1 cellular context compared by ENCODE assay signal in genomic region chr7:135204271-135204872, GRCh38.
TF ChIP-seq lines count a peak whose summit lies in the region.

No MANE protein-coding gene starts in this region.

TF ChIP-seq in IMR-90, 13 proteins besides CTCF, POLR2A, EP300 and RAD21:
- TF ChIP-seq ELK1 (IDR thresholded peaks at IDR 0.05; ENCODE audit: borderline replicate concordance, low read depth, low read length): no peak
- TF ChIP-seq RCOR1 (IDR thresholded peaks at IDR 0.05; ENCODE audit: insufficient replicate concordance, low read length): no peak
- TF ChIP-seq NFE2L2 (IDR thresholded peaks at IDR 0.05; ENCODE audit: low read depth, low read length): 0 out of 2 replicates have a peak, but pooled peaks have one; percentile 17
- no peak for TF ChIP-seq CHD1 (IDR thresholded peaks at IDR 0.05; ENCODE audit: low read depth, low read length)
- TF ChIP-seq BHLHE40 (IDR thresholded peaks at IDR 0.05; ENCODE audit: low read depth, low read length): peak; percentile 39; the same call in 1 of the 2 replicates
- TF ChIP-seq USF2 (IDR thresholded peaks at IDR 0.05; ENCODE audit: low read depth, low read length): peak; percentile 92
- TF ChIP-seq RFX5 (IDR thresholded peaks at IDR 0.05; ENCODE audit: low read depth, low read length): no peak
- no peak for TF ChIP-seq MXI1 (IDR thresholded peaks at IDR 0.05; ENCODE audit: borderline replicate concordance, low read depth, low read length)
- no peak for TF ChIP-seq FOS (IDR thresholded peaks at IDR 0.05; ENCODE audit: low read depth, low read length)
- 0 out of 2 replicates have a peak, but pooled peaks have one; percentile 22 for TF ChIP-seq MAZ (IDR thresholded peaks at IDR 0.05; ENCODE audit: borderline replicate concordance, low read depth, low read length)
- TF ChIP-seq SMC3 (IDR thresholded peaks at IDR 0.05; ENCODE audit: low read depth, low read length): no peak
- TF ChIP-seq MAFK (IDR thresholded peaks at IDR 0.05; ENCODE audit: low read depth, low read length): peak; percentile 13; the same call in 1 of the 2 replicates
- TF ChIP-seq CEBPB (IDR thresholded peaks at IDR 0.05; ENCODE audit: low read depth, low read length): no peak
